ENCODE assay signal across 8 cellular contexts in the genomic region with DNA sequence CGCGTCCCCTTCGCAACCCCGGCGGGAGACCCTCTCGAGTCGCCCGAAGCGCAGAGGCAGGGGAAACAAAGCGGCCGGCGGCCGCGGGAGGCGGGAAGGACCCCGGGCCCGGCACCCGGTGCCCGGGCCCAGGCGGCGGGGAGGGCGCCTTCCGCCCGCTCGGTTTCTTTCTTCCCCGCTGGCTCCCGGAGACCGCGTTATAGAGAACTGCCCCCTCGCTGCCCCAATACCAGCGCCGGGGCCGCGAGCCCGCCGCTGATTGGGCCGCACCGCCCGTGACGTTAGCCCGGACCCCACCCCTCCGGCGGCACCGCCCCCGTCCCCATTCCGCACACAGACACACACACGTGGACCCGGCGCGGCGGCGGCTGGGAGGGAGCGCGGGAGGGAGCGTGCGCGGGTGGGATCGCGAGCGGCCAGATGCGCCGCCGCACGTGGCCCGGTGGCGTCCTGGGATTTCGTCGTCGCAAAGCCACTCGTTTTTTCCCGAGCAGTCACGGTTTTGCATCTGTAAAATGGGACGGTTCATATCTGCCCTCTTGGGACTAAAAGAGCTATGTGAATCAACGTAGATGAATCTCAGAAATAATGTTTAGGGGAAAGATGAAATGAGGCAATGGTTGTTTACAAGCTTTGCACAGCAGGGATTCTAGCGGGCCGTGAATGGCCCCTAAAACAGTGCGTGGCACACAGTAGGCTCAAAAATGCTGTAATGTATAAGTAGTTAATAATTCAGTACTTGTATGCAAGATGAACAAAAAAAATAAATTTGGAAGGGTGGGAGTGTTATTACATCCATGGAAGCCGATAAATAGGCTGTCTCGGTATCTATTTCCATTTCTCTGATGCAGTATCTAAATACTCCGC. TPM values are rescaled to one million over a fixed set of nuclear protein-coding genes. Genes with fewer than 3 reads are reported as not detected.
DNase-seq lines count a peak whose midpoint lies in the region; ATAC-seq and TF ChIP-seq lines count a peak whose summit lies in the region.

TSS of gene EPOP (minus strand) at position 209 of the 867 bp plus-strand sequence. CDS start 462 bp downstream, outside the sequence.

- peak; percentile 23 for TF ChIP-seq POLR2A in GM19099 (IDR thresholded peaks at IDR 0.05; ENCODE audit: extremely low read depth, insufficient read length, low read depth)

- peak within 1 kb of the TSS; percentile 60 for H3K27ac Mint-ChIP-seq in activated CD8-positive, alpha-beta T cell treated with anti-CD3 and anti-CD28 coated beads, Interleukin-2, amount 10 ng/mL, durations not matched to agents 7 days and 5 days

- H3K4me2 ChIP-seq in mesendoderm (ENCODE audit: low read length): peak within 1 kb of the TSS; percentile 71

- H3K4me1 Mint-ChIP-seq in activated CD8-positive, alpha-beta T cell treated with anti-CD3 and anti-CD28 coated beads, Interleukin-2, amount 10 ng/mL, durations not matched to agents 7 days and 5 days (ENCODE audit: low read depth): peaks cover 40% of the 10 kb centered on the region

- peaks cover 29% of the 10 kb centered on the region for H3K27me3 ChIP-seq in mesendoderm (ENCODE audit: insufficient read depth, low read length, poor library complexity)

- H3K23ac ChIP-seq in mesendoderm (ENCODE audit: low read length): peak within 1 kb of the TSS; percentile 45

- H2AK5ac ChIP-seq in mesendoderm (ENCODE audit: low read length): no peak within 1 kb of the TSS

- peaks cover 4% of the 10 kb centered on the region for H3K4me1 ChIP-seq in mesendoderm (ENCODE audit: control insufficient read depth, low read depth, low read length)

- peak within 1 kb of the TSS; percentile 60 for H3K9ac ChIP-seq in mesendoderm (ENCODE audit: low read length)

- no peaks in the 10 kb centered on the region for H3K9me3 Mint-ChIP-seq in activated CD8-positive, alpha-beta T cell treated with anti-CD3 and anti-CD28 coated beads, Interleukin-2, amount 10 ng/mL, durations not matched to agents 7 days and 5 days (ENCODE audit: insufficient read depth)

- peaks cover 6% of the 10 kb centered on the region for H3K36me3 Mint-ChIP-seq in activated CD8-positive, alpha-beta T cell treated with anti-CD3 and anti-CD28 coated beads, Interleukin-2, amount 10 ng/mL, durations not matched to agents 7 days and 5 days (ENCODE audit: low read depth)

- CTCF ChIA-PET in activated CD8-positive, alpha-beta T cell treated with anti-CD3 and anti-CD28 coated beads, Interleukin-2, amount 10 ng/mL, durations not matched to agents 7 days and 5 days (lab: Charles Lee): interaction anchor here (0.9 to 8.0 kb wide), 10 partner anchors 12 to 490 kb away, joined by 4 to 141 read pairs (median 19); partner anchors contain the start of genes CISD3 and PSMB3

- H3K4me3 ChIP-seq in mesendoderm (ENCODE audit: low read length): peak within 1 kb of the TSS; percentile 40

- no peaks in the 10 kb centered on the region for H3K36me3 ChIP-seq in mesendoderm (ENCODE audit: control insufficient read depth, insufficient read depth, low read length)

- H2BK5ac ChIP-seq in mesendoderm (ENCODE audit: low read length): no peak within 1 kb of the TSS

- H3K4me3 Mint-ChIP-seq in activated CD8-positive, alpha-beta T cell treated with anti-CD3 and anti-CD28 coated beads, Interleukin-2, amount 10 ng/mL, durations not matched to agents 7 days and 5 days: peak within 1 kb of the TSS; percentile 54

- no CpG with 5 or more reads among the region's 80 CpGs for WGBS in mesendoderm (ENCODE audit: extremely low coverage, insufficient coverage, low lambda C conversion rate)

- H3K4ac ChIP-seq in mesendoderm (ENCODE audit: low read depth, low read length): peak within 1 kb of the TSS; percentile 39

- no peak within 1 kb of the TSS for H2BK15ac ChIP-seq in mesendoderm (replicated peaks; ENCODE audit: low read depth)

- H3K56ac ChIP-seq in mesendoderm (ENCODE audit: low read length): peak within 1 kb of the TSS; percentile 60

- H3K18ac ChIP-seq in mesendoderm (ENCODE audit: low read length): peak within 1 kb of the TSS; percentile 70

- no peak within 1 kb of the TSS for H4K5ac ChIP-seq in mesendoderm (ENCODE audit: low read length)

- H3K79me1 ChIP-seq in mesendoderm (ENCODE audit: low read length): no peaks in the 10 kb centered on the region

- H3K79me2 ChIP-seq in mesendoderm (ENCODE audit: control insufficient read depth, insufficient read depth, low read length): no peaks in the 10 kb centered on the region

- H4K8ac ChIP-seq in mesendoderm (ENCODE audit: low read depth, low read length): no peak within 1 kb of the TSS

- no peak within 1 kb of the TSS for H3K27ac ChIP-seq in mesendoderm (ENCODE audit: low read depth, low read length)

- DNase-seq in AG20443 (ENCODE audit: low spot score): peak; percentile 96
- peak; percentile 71 for DNase-seq in NCI-H82 treated with DMSO at 0.1 percent for 48 hours (lab: John Stamatoyannopoulos, UW; ENCODE audit: unreplicated experiment)
- DNase-seq in activated CD8-positive, alpha-beta T cell treated with anti-CD3 and anti-CD28 coated beads, Interleukin-2, amount 10 ng/mL, durations not matched to agents 7 days and 5 days: peak; percentile 91
- DNase-seq in effector CD8-positive, alpha-beta T cell (lab: John Stamatoyannopoulos, UW): peak; percentile 75
- peak; percentile 81 for DNase-seq in mesendoderm
- DNase-seq in stimulated activated CD8-positive, alpha-beta memory T cell treated with anti-CD3 and anti-CD28 coated beads, Interleukin-15, amount 100 ng/mL, for 1 hour (ENCODE audit: low read depth): peak; percentile 65

- POLR2A ChIA-PET in activated CD8-positive, alpha-beta T cell treated with anti-CD3 and anti-CD28 coated beads, Interleukin-2, amount 10 ng/mL, durations not matched to agents 7 days and 5 days (lab: Charles Lee): interaction anchor here (0.6 to 1.4 kb wide), 5 partner anchors 28 to 492 kb away, joined by 3 to 5 read pairs (median 3); no protein-coding TSS in a partner anchor

- peak; percentile 58 for ATAC-seq in HG03571 (IDR thresholded peaks at IDR 0.05; ENCODE audit: unreplicated experiment)
- ATAC-seq in activated CD8-positive, alpha-beta T cell treated with anti-CD3 and anti-CD28 coated beads, Interleukin-2, amount 10 ng/mL, durations not matched to agents 7 days and 5 days: peak; percentile 89

- no peak within 1 kb of the TSS for H2BK120ac ChIP-seq in mesendoderm (ENCODE audit: low read depth, low read length)

- peaks cover 22% of the 10 kb centered on the region for H3K27me3 Mint-ChIP-seq in activated CD8-positive, alpha-beta T cell treated with anti-CD3 and anti-CD28 coated beads, Interleukin-2, amount 10 ng/mL, durations not matched to agents 7 days and 5 days (ENCODE audit: low read depth)

RNA-seq across cellular contexts. Expression of gene EPOP, which starts in this region (rescaled TPM):
- total RNA-seq in activated CD8-positive, alpha-beta T cell treated with anti-CD3 and anti-CD28 coated beads, Interleukin-2, amount 10 ng/mL, durations not matched to agents 7 days and 5 days: 10 to 100 TPM; 11.4 to 11.6 TPM
- polyA plus RNA-seq in mesendoderm (2013, experiment 1 of 2): 1.3 TPM
- polyA plus RNA-seq in mesendoderm (2013, experiment 2 of 2): 1.3 TPM
